27 cellular contexts compared by ENCODE assay signal in genomic region chr14:105806568-105806967, GRCh38.
DNase-seq lines count a peak whose midpoint lies in the region; ATAC-seq, FAIRE-seq and TF ChIP-seq lines count a peak whose summit lies in the region.
"Had no signal": no experiment of that assay in that cellular context is flagged by ENCODE, and none has a peak within 500 bp of the region (broad histone marks: within the 10 kb centered on the region; RNA-seq: fewer than 3 reads in every experiment).

No MANE protein-coding gene starts in this region.

- no peak for TF ChIP-seq CTCF in GM12878 (IDR thresholded peaks at IDR 0.05 in 2 of 3, conservative IDR thresholded peaks at IDR 0.05 in 1 of 3; ENCODE audit: control insufficient read depth in 2 of 3, extremely low read depth in 1 of 3, insufficient read depth in 1 of 3, low read depth in 3 of 3, low read length in 3 of 3)

- H3K4me1 ChIP-seq in BLaER1 (peaks cover 20% of the 10 kb centered on the region), GM12878 (ENCODE audit: control insufficient read depth, insufficient read depth, low read length) (no peaks in the 10 kb centered on the region)
- H3K4me1 ChIP-seq: A549 had no signal

- no peaks in the 10 kb centered on the region for H3K9me3 Mint-ChIP-seq in activated CD4-positive, alpha-beta T cell treated with anti-CD3 and anti-CD28 coated beads, Interleukin-2, amount 10 ng/mL, durations not matched to agents 24 days and 14 days

- no peak for TF ChIP-seq RAD21 in GM12878 (IDR thresholded peaks at IDR 0.05; ENCODE audit: insufficient read depth, low read depth, low read length)

- TF ChIP-seq EP300 in GM12878 (IDR thresholded peaks at IDR 0.05; ENCODE audit: borderline replicate concordance in 1 of 2, control insufficient read depth in 1 of 2, low read depth in 2 of 2, low read length in 2 of 2) = no peak

- no CpG with 5 or more reads among the region's 3 CpGs for WGBS in GM12878 (ENCODE audit: insufficient coverage, insufficient replicate concordance, low lambda C conversion rate, missing lambda C conversion rate)

- DNase-seq in DMS 273 (lab: John Stamatoyannopoulos, UW; ENCODE audit: unreplicated experiment) (peak; percentile 30), DMS 273 treated with DMSO at 0.1 percent for 48 hours (lab: John Stamatoyannopoulos, UW) (no peak), GM12878 (ENCODE audit: low read depth, low spot score) (no peak), RCC 7860 (ENCODE audit: low spot score) (no peak), GF-D8 (lab: John Stamatoyannopoulos, UW) (no peak)
- peak; percentile 21 for DNase-seq in activated CD4-positive, alpha-beta T cell treated with anti-CD3 and anti-CD28 coated beads, Interleukin-2, amount 10 ng/mL, durations not matched to agents 24 days and 14 days
- no peak for DNase-seq in activated CD4-positive, alpha-beta T cell treated with anti-CD3 and anti-CD28 coated beads, Interleukin-2, amount 50 U/mL, for 4 hours
- DNase-seq: AML-193; C1 segment of cervical spinal cord; CD4-positive, alpha-beta memory T cell; CD4-positive, CD25-positive, alpha-beta regulatory T cell; CD8-positive, alpha-beta memory T cell; COR-L47; DMS153; DMS53; DMS79; DND-41; EL; GDM1 had no signal

- FAIRE-seq in GM12878 (lab: Jason Lieb, UNC) (no peak), RCC 7860 (lab: Jason Lieb, UNC) (no peak)
- FAIRE-seq: A549, GM12892, GM18507, GM19239 had no signal

- H2AFZ ChIP-seq in GM12878 (ENCODE audit: control insufficient read depth, low read depth, low read length) = no peak overlapping the region

- H3K9me3 ChIP-seq in BLaER1 (peaks cover 49% of the 10 kb centered on the region), GM12878 (replicated peaks; ENCODE audit: control insufficient read depth, insufficient read depth, low read length) (no peaks in the 10 kb centered on the region; the same call in 2 of the 3 replicates)

- H3K9ac ChIP-seq in BLaER1 = no peak overlapping the region
- H3K9ac ChIP-seq in GM12878 (ENCODE audit: control insufficient read depth, insufficient read depth, low read length) = no peak overlapping the region

- H3K27me3 ChIP-seq in BLaER1 (no peaks in the 10 kb centered on the region), GM12878 (replicated peaks in 1 of 2; ENCODE audit: control insufficient read depth in 2 of 2, insufficient read depth in 2 of 2, low read length in 1 of 2) (no peaks in the 10 kb centered on the region)

- no peak overlapping the region for H3K27ac ChIP-seq in BLaER1
- no peak overlapping the region for H3K27ac ChIP-seq in GM12878 (ENCODE audit: control insufficient read depth, insufficient read depth)
- H3K27ac ChIP-seq: 22Rv1, A549 had no signal

- H3K4me3 ChIP-seq in BLaER1 = no peak overlapping the region
- no peak overlapping the region for H3K4me3 ChIP-seq in GM12878
- H3K4me3 ChIP-seq: A549 had no signal

- TF ChIP-seq POLR2A in GM12878 (IDR thresholded peaks at IDR 0.05; ENCODE audit: low read depth, low read length) = no peak

- in situ Hi-C loops in GM12878 (cut with MboI) = loop anchor here (25.0 kb wide), 1 partner anchor 481 kb away; no protein-coding TSS in a partner anchor

- H3K27me3 Mint-ChIP-seq in activated CD4-positive, alpha-beta T cell treated with anti-CD3 and anti-CD28 coated beads, Interleukin-2, amount 10 ng/mL, durations not matched to agents 24 days and 14 days = peaks cover 18% of the 10 kb centered on the region
- H3K27me3 Mint-ChIP-seq: B cell had no signal

- no peaks in the 10 kb centered on the region for H3K36me3 Mint-ChIP-seq in activated CD4-positive, alpha-beta T cell treated with anti-CD3 and anti-CD28 coated beads, Interleukin-2, amount 10 ng/mL, durations not matched to agents 24 days and 14 days (ENCODE audit: low read depth)
- H3K36me3 Mint-ChIP-seq: CD14-positive monocyte; CD4-positive, CD25-positive, alpha-beta regulatory T cell had no signal

- no peak for ATAC-seq in GM12878
- ATAC-seq: A549 had no signal

- SMC1A ChIA-PET in GM12878 (lab: Charles Lee; ENCODE audit: uncharacterized antibody, unreplicated experiment) = interaction anchor here (1.4 kb wide), 1 partner anchor 11 kb away, joined by 4 read pairs; no protein-coding TSS in a partner anchor

- intact Hi-C loops in activated CD4-positive, alpha-beta T cell treated with anti-CD3 and anti-CD28 coated beads, Interleukin-2, amount 10 ng/mL, durations not matched to agents 24 days and 14 days (cut with micrococcal nuclease) = no loop called here
- intact Hi-C loops in GM12878 (cut with micrococcal nuclease; ENCODE audit: unreplicated experiment) = no loop called here

- H3K4me1 Mint-ChIP-seq in activated CD4-positive, alpha-beta T cell treated with anti-CD3 and anti-CD28 coated beads, Interleukin-2, amount 10 ng/mL, durations not matched to agents 24 days and 14 days = no peaks in the 10 kb centered on the region
- H3K4me1 Mint-ChIP-seq: CD14-positive monocyte; CD4-positive, alpha-beta memory T cell; CD4-positive, CD25-positive, alpha-beta regulatory T cell; CD8-positive, alpha-beta memory T cell had no signal

- H3K4me2 ChIP-seq in BLaER1 (peak overlapping the region; percentile 38), GM12878 (ENCODE audit: control insufficient read depth, insufficient read depth) (no peak overlapping the region)
- H3K4me2 ChIP-seq: A549 had no signal

- no peaks in the 10 kb centered on the region for H3K79me2 ChIP-seq in GM12878 (ENCODE audit: control insufficient read depth, insufficient read depth, low read length)

- CTCF ChIA-PET in GM12878 (lab: Yijun Ruan, JAX) = interaction anchor here (0.9 kb wide), 1 partner anchor 249 kb away, joined by 3 read pairs; no protein-coding TSS in a partner anchor

- RAD21 ChIA-PET in GM12878 (lab: Charles Lee; ENCODE audit: unreplicated experiment) = no interaction called here

- H3K27ac Mint-ChIP-seq in activated CD4-positive, alpha-beta T cell treated with anti-CD3 and anti-CD28 coated beads, Interleukin-2, amount 10 ng/mL, durations not matched to agents 24 days and 14 days = no peak overlapping the region
- H3K27ac Mint-ChIP-seq: B cell; CD14-positive monocyte; CD4-positive, alpha-beta memory T cell; CD4-positive, CD25-positive, alpha-beta regulatory T cell had no signal

- H3K36me3 ChIP-seq in BLaER1 (no peaks in the 10 kb centered on the region), GM12878 (ENCODE audit: control insufficient read depth in 2 of 2, insufficient read depth in 2 of 2, low read length in 1 of 2) (no peaks in the 10 kb centered on the region)

- H4K20me1 ChIP-seq in BLaER1 (no peaks in the 10 kb centered on the region), GM12878 (ENCODE audit: control insufficient read depth, insufficient read depth) (no peaks in the 10 kb centered on the region)

- BruUV-seq in GM12878 (replicated peaks; lab: Mats Ljungman, UMichigan) = no TSS peak

- POLR2A ChIA-PET in GM12878 (lab: Charles Lee) = no interaction called here

- H3K4me3 Mint-ChIP-seq in activated CD4-positive, alpha-beta T cell treated with anti-CD3 and anti-CD28 coated beads, Interleukin-2, amount 10 ng/mL, durations not matched to agents 24 days and 14 days = no peak overlapping the region
- H3K4me3 Mint-ChIP-seq: B cell; CD14-positive monocyte; CD4-positive, alpha-beta memory T cell; CD4-positive, CD25-positive, alpha-beta regulatory T cell; CD8-positive, alpha-beta memory T cell had no signal

TF ChIP-seq in GM12878, 131 proteins besides CTCF, POLR2A, EP300 and RAD21:
- 0 out of 2 replicates have a peak, but pooled peaks have one; percentile 36 for TF ChIP-seq BMI1 (IDR thresholded peaks at IDR 0.05; ENCODE audit: borderline replicate concordance)
- no peak for TF ChIP-seq RFX5 (IDR thresholded peaks at IDR 0.05; ENCODE audit: low read depth, low read length)

Comparison
In these comparisons a context has a peak if more than half of its experiments do, and no peak if none do; other contexts are left out.
1. DNase-seq: peak in DMS 273 (single experiment) and activated CD4-positive, alpha-beta T cell treated with anti-CD3 and anti-CD28 coated beads, Interleukin-2, amount 10 ng/mL, durations not matched to agents 24 days and 14 days (single experiment); none in DMS 273 treated with DMSO at 0.1 percent for 48 hours (single experiment), activated CD4-positive, alpha-beta T cell treated with anti-CD3 and anti-CD28 coated beads, Interleukin-2, amount 50 U/mL, for 4 hours (0 of 2), GM12878 (single experiment), RCC 7860 (single experiment) and GF-D8 (single experiment).